ENCODE assay signal across 13 cellular contexts in genomic region chr2:195477996-195478382, GRCh38.
DNase-seq lines count a peak whose midpoint lies in the region; ATAC-seq lines count a peak whose summit lies in the region.
"Had no signal": no experiment of that assay in that cellular context is flagged by ENCODE, and none has a peak within 500 bp of the region (broad histone marks: within the 10 kb centered on the region; RNA-seq: fewer than 3 reads in every experiment).

No MANE protein-coding gene starts in this region.

- peaks cover 5% of the 10 kb centered on the region for H3K36me3 Mint-ChIP-seq in T-cell

- ATAC-seq in GM18511 (IDR thresholded peaks at IDR 0.05; ENCODE audit: unreplicated experiment): peak; percentile 36
- peak; percentile 21 for ATAC-seq in HG02852 (IDR thresholded peaks at IDR 0.05; ENCODE audit: unreplicated experiment)
- ATAC-seq in T-cell (replicated peaks in 1 of 4): no peak
- ATAC-seq in Right ventricle myocardium inferior: no peak
- ATAC-seq: gastrocnemius medialis had no signal

- no peaks in the 10 kb centered on the region for H3K27me3 Mint-ChIP-seq in T-cell

- peak; percentile 13 for DNase-seq in AG08396 (ENCODE audit: low spot score)
- no peak for DNase-seq in T-cell
- DNase-seq in Right ventricle myocardium inferior (ENCODE audit: missing footprints): no peak
- DNase-seq in stimulated activated CD4-positive, alpha-beta T cell treated with anti-CD3 and anti-CD28 coated beads, Interleukin-15, amount 100 ng/mL, for 24 hours: no peak
- DNase-seq in NCI-H524 treated with DMSO at 0.1 percent for 48 hours (lab: John Stamatoyannopoulos, UW): no peak
- DNase-seq in HCEC 1CT: no peak
- DNase-seq: anterior cingulate cortex, gastrocnemius medialis, islet precursor cell, NCI-H1105 treated with DMSO at 0.1 percent for 48 hours, NCI-H446 treated with DMSO at 0.1 percent for 48 hours had no signal

- POLR2A ChIA-PET in T-cell (lab: Charles Lee): interaction anchor here in 1 of 2 donors (0.6 kb wide), 1 partner anchor 228 kb away, joined by 3 read pairs; no protein-coding TSS in a partner anchor

- no peak overlapping the region for H3K4me3 Mint-ChIP-seq in T-cell

- H3K4me1 Mint-ChIP-seq in T-cell: peaks cover 15 to 23% (median 17%) of the 10 kb centered on the region in 3 donors

- intact Hi-C loops in Right ventricle myocardium inferior (cut with DNase I): no loop called here

- H3K27ac Mint-ChIP-seq in T-cell: peak overlapping the region; percentile 17 to 54

- H3K9me3 Mint-ChIP-seq in T-cell: peaks cover 0 to 4% (median 0%) of the 10 kb centered on the region in 3 donors

- CTCF ChIA-PET in T-cell (lab: Charles Lee): interaction anchor here in 1 of 2 donors (0.5 kb wide), 1 partner anchor 20 kb away, joined by 16 read pairs; no protein-coding TSS in a partner anchor

Comparison
In these comparisons a context has a peak if more than half of its experiments do, and no peak if none do; other contexts are left out.
1. ATAC-seq: peak in GM18511 (single experiment) and HG02852 (single experiment); none in T-cell (0 of 4) and Right ventricle myocardium inferior (single experiment).